29 cellular contexts compared by ENCODE assay signal in genomic region chr2:73651586-73652230, GRCh38. TPM values are rescaled to one million over a fixed set of nuclear protein-coding genes. Genes with fewer than 3 reads are reported as not detected.
"Had no signal": no experiment of that assay in that cellular context is flagged by ENCODE, and none has a peak within 500 bp of the region (broad histone marks: within the 10 kb centered on the region; RNA-seq: fewer than 3 reads in every experiment).

No MANE protein-coding gene starts in this region.

- H3K4me1 Mint-ChIP-seq: activated CD4-positive, alpha-beta memory T cell treated with anti-CD3 and anti-CD28 coated beads, Interleukin-2, amount 10 ng/mL, durations not matched to agents 7 days and 5 days; activated CD4-positive, alpha-beta T cell treated with anti-CD3 and anti-CD28 coated beads, Interleukin-2, amount 10 ng/mL, durations not matched to agents 7 days and 5 days; activated naive CD4-positive, alpha-beta T cell treated with anti-CD3 and anti-CD28 coated beads, Interleukin-2, amount 10 ng/mL, durations not matched to agents 7 days and 5 days; activated T-helper 17 cell treated with anti-CD3 and anti-CD28 coated beads, Interleukin-2, amount 50 U/mL, for 72 hours; T-cell had no signal

- H3K27ac ChIP-seq: SK-N-MC, VCaP had no signal

- H3K36me3 Mint-ChIP-seq: activated naive CD4-positive, alpha-beta T cell treated with anti-CD3 and anti-CD28 coated beads, Interleukin-2, amount 10 ng/mL, durations not matched to agents 7 days and 5 days; activated naive CD8-positive, alpha-beta T cell treated with anti-CD3 and anti-CD28 coated beads for 36 hours had no signal

- DNase-seq: activated CD4-positive, alpha-beta memory T cell treated with anti-CD3 and anti-CD28 coated beads, Interleukin-2, amount 10 ng/mL, durations not matched to agents 7 days and 5 days; activated CD4-positive, alpha-beta T cell treated with anti-CD3 and anti-CD28 coated beads, Interleukin-2, amount 10 ng/mL, durations not matched to agents 7 days and 5 days; activated CD4-positive, CD25-positive, alpha-beta regulatory T cell; activated gamma-delta T cell treated with Interleukin-2 at 50 U/mL for 16 hours; activated naive CD4-positive, alpha-beta T cell treated with anti-CD3 and anti-CD28 coated beads, Interleukin-2, amount 10 ng/mL, durations not matched to agents 7 days and 5 days; activated naive CD8-positive, alpha-beta T cell treated with anti-CD3 and anti-CD28 coated beads for 36 hours; activated T-cell treated with anti-CD3 and anti-CD28 coated beads for 4 hours; activated T-cell treated with anti-CD3 and anti-CD28 coated beads, Interleukin-2, amount 50 U/mL, for 48 hours; anterior cingulate cortex; MM.1S; NCI-H1105; NCI-H1436; NCI-H1694 treated with DMSO at 0.1 percent for 48 hours; NCI-H2029 treated with DMSO at 0.1 percent for 48 hours; NCI-H345; NCI-H510A; NCI-H526 treated with DMSO at 0.1 percent for 48 hours; NCI-H82; NK-92 treated with Interleukin-12 subunit alpha and Interleukin-12 subunit beta, amount 100 ng/mL, for 24 hours; OCI-M1; T-cell; T-helper 2 cell had no signal

- H3K4me3 Mint-ChIP-seq: activated CD4-positive, alpha-beta memory T cell treated with anti-CD3 and anti-CD28 coated beads, Interleukin-2, amount 10 ng/mL, durations not matched to agents 7 days and 5 days; activated CD4-positive, alpha-beta T cell treated with anti-CD3 and anti-CD28 coated beads, Interleukin-2, amount 10 ng/mL, durations not matched to agents 7 days and 5 days; activated naive CD4-positive, alpha-beta T cell treated with anti-CD3 and anti-CD28 coated beads, Interleukin-2, amount 10 ng/mL, durations not matched to agents 7 days and 5 days; activated naive CD8-positive, alpha-beta T cell treated with anti-CD3 and anti-CD28 coated beads for 36 hours; activated T-helper 17 cell treated with anti-CD3 and anti-CD28 coated beads, Interleukin-2, amount 50 U/mL, for 72 hours; T-cell had no signal

- H3K27ac Mint-ChIP-seq: activated CD4-positive, alpha-beta memory T cell treated with anti-CD3 and anti-CD28 coated beads, Interleukin-2, amount 10 ng/mL, durations not matched to agents 7 days and 5 days; activated CD4-positive, alpha-beta T cell treated with anti-CD3 and anti-CD28 coated beads, Interleukin-2, amount 10 ng/mL, durations not matched to agents 7 days and 5 days; activated naive CD4-positive, alpha-beta T cell treated with anti-CD3 and anti-CD28 coated beads, Interleukin-2, amount 10 ng/mL, durations not matched to agents 7 days and 5 days; activated naive CD8-positive, alpha-beta T cell treated with anti-CD3 and anti-CD28 coated beads for 36 hours; activated T-helper 17 cell treated with anti-CD3 and anti-CD28 coated beads, Interleukin-2, amount 50 U/mL, for 72 hours; T-cell had no signal

- H3K9me3 Mint-ChIP-seq: activated CD4-positive, alpha-beta memory T cell treated with anti-CD3 and anti-CD28 coated beads, Interleukin-2, amount 10 ng/mL, durations not matched to agents 7 days and 5 days; activated CD4-positive, alpha-beta T cell treated with anti-CD3 and anti-CD28 coated beads, Interleukin-2, amount 10 ng/mL, durations not matched to agents 7 days and 5 days; activated naive CD4-positive, alpha-beta T cell treated with anti-CD3 and anti-CD28 coated beads, Interleukin-2, amount 10 ng/mL, durations not matched to agents 7 days and 5 days; activated naive CD8-positive, alpha-beta T cell treated with anti-CD3 and anti-CD28 coated beads for 36 hours; activated T-helper 17 cell treated with anti-CD3 and anti-CD28 coated beads, Interleukin-2, amount 50 U/mL, for 72 hours; T-cell had no signal

- H3K4me3 ChIP-seq: SK-N-MC had no signal

- H3K27me3 Mint-ChIP-seq: activated T-helper 17 cell treated with anti-CD3 and anti-CD28 coated beads, Interleukin-2, amount 50 U/mL, for 72 hours had no signal

- ATAC-seq: activated T-helper 17 cell treated with anti-CD3 and anti-CD28 coated beads, Interleukin-2, amount 50 U/mL, for 72 hours; Panc1; Right ventricle myocardium inferior; T-cell had no signal

RNA-seq across cellular contexts. Expression of gene NAT8, which starts 9.5 kb away (rescaled TPM):
- total RNA-seq: activated CD4-positive, alpha-beta memory T cell treated with anti-CD3 and anti-CD28 coated beads, Interleukin-2, amount 10 ng/mL, durations not matched to agents 7 days and 5 days; activated CD4-positive, alpha-beta T cell treated with anti-CD3 and anti-CD28 coated beads, Interleukin-2, amount 10 ng/mL, durations not matched to agents 7 days and 5 days; activated CD8-positive, alpha-beta memory T cell treated with anti-CD3 and anti-CD28 coated beads for 36 hours; activated naive CD8-positive, alpha-beta T cell treated with anti-CD3 and anti-CD28 coated beads for 36 hours; activated T-helper 17 cell treated with anti-CD3 and anti-CD28 coated beads, Interleukin-2, amount 50 U/mL, for 72 hours; cardiac septum; Right ventricle myocardium inferior; T-cell had no signal
